ENCODE assay signal across 21 cellular contexts in the genomic region with DNA sequence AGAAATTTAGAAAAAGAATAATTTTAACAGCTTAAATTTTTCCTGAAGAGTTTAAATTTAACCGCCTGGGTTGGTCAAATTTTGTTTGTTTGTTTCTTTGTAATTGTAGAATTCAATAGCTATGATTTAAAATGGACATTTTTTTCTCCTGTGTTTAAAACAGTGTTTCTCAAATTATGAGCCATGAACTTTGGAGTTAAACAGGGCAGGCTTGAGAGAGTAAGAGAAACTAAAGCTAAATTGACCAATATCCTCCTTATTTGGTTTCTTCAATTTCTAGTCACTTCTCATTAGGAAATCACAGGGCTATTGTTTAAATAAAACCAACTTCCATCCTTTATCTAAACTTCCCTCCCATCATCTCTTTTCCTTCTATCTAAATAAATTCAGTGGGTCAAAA.
"Had no signal": no experiment of that assay in that cellular context is flagged by ENCODE, and none has a peak within 500 bp of the region (broad histone marks: within the 10 kb centered on the region; RNA-seq: fewer than 3 reads in every experiment).

No MANE protein-coding gene starts in this region.

- H3K4me1 Mint-ChIP-seq: mesothelial cell of epicardium; naive thymus-derived CD8-positive, alpha-beta T cell; neural progenitor cell; stimulated activated memory B cell treated with anti-CD40 and anti-IgM and Interleukin-4, amounts not matched to agents 10 μg/mL and 1 μg/mL and 100 μg/mL, for 72 hours had no signal

- H2AFZ ChIP-seq: neural progenitor cell had no signal

- DNase-seq: activated CD8-positive, alpha-beta memory T cell treated with anti-CD3 and anti-CD28 coated beads, Interleukin-2, amount 50 U/mL, for 48 hours; activated naive CD4-positive, alpha-beta T cell; activated T-cell treated with anti-CD3 and anti-CD28 coated beads, Interleukin-2, amount 50 U/mL, for 4 hours; foreskin fibroblast; kidney glomerular epithelial cell; left lung; naive thymus-derived CD8-positive, alpha-beta T cell; stimulated activated CD4-positive, alpha-beta T cell treated with anti-CD3 and anti-CD28 coated beads, Interleukin-2, amount 100 ng/mL, for 24 hours; T1000; trophoblast cell; uterus had no signal

- FAIRE-seq: endometrium had no signal

- ATAC-seq: activated T-cell treated with anti-CD3 and anti-CD28 coated beads, Interleukin-2, amount 50 U/mL, for 4 hours; left lung; naive thymus-derived CD8-positive, alpha-beta T cell; stimulated activated memory B cell treated with anti-CD40 and anti-IgM and Interleukin-4, amounts not matched to agents 10 μg/mL and 1 μg/mL and 100 μg/mL, for 72 hours had no signal

- H3K4me2 ChIP-seq: neural progenitor cell had no signal

- H3K4me3 ChIP-seq: left lung, neural progenitor cell, prostate gland, right atrium auricular region, skin epidermis, uterus had no signal

- H3K27me3 ChIP-seq: left lung, neural progenitor cell, right atrium auricular region, uterus had no signal

- H3K4me1 ChIP-seq: neural progenitor cell, prostate gland, right atrium auricular region, uterus had no signal

- H3K4me3 Mint-ChIP-seq: activated naive CD8-positive, alpha-beta T cell; activated T-cell treated with anti-CD3 and anti-CD28 coated beads, Interleukin-2, amount 50 U/mL, for 4 hours; mesothelial cell of epicardium; naive thymus-derived CD8-positive, alpha-beta T cell; neural progenitor cell; stimulated activated memory B cell treated with anti-CD40 and anti-IgM and Interleukin-4, amounts not matched to agents 10 μg/mL and 1 μg/mL and 100 μg/mL, for 72 hours; WTC11 had no signal

- H3K27ac ChIP-seq: neural progenitor cell, prostate gland, right atrium auricular region, skin epidermis, uterus had no signal

- H3K27ac Mint-ChIP-seq: activated naive CD8-positive, alpha-beta T cell; activated T-helper 2 cell treated with anti-CD3 and anti-CD28 coated beads, Interferon-gamma antibody, Interleukin-2, Interleukin-4, amounts not matched to agents 10 μg/mL and 5 μg/mL and 100 μg/mL, durations not matched to agents 14 hours and 24 hours and 36 hours; mesothelial cell of epicardium; naive thymus-derived CD8-positive, alpha-beta T cell; stimulated activated memory B cell treated with anti-CD40 and anti-IgM and Interleukin-4, amounts not matched to agents 10 μg/mL and 1 μg/mL and 100 μg/mL, for 72 hours; WTC11 had no signal

- H3K9me3 ChIP-seq: left lung, prostate gland, right atrium auricular region, uterus had no signal

- H3K36me3 Mint-ChIP-seq: activated naive CD8-positive, alpha-beta T cell; naive thymus-derived CD8-positive, alpha-beta T cell; stimulated activated memory B cell treated with anti-CD40 and anti-IgM and Interleukin-4, amounts not matched to agents 10 μg/mL and 1 μg/mL and 100 μg/mL, for 72 hours had no signal

- H3K36me3 ChIP-seq: neural progenitor cell, prostate gland, uterus had no signal

- H3K9ac ChIP-seq: neural progenitor cell had no signal

- H3K9me3 Mint-ChIP-seq: activated T-cell treated with anti-CD3 and anti-CD28 coated beads, Interleukin-2, amount 50 U/mL, for 4 hours; activated T-helper 2 cell treated with anti-CD3 and anti-CD28 coated beads, Interferon-gamma antibody, Interleukin-2, Interleukin-4, amounts not matched to agents 10 μg/mL and 5 μg/mL and 100 μg/mL, durations not matched to agents 14 hours and 24 hours and 36 hours; mesothelial cell of epicardium; neural progenitor cell; stimulated activated memory B cell treated with anti-CD40 and anti-IgM and Interleukin-4, amounts not matched to agents 10 μg/mL and 1 μg/mL and 100 μg/mL, for 72 hours; WTC11 had no signal
